15 cellular contexts compared by ENCODE assay signal in genomic region chr6:24255676-24256075, GRCh38.
DNase-seq lines count a peak whose midpoint lies in the region; ATAC-seq and TF ChIP-seq lines count a peak whose summit lies in the region.
"Had no signal": no experiment of that assay in that cellular context is flagged by ENCODE, and none has a peak within 500 bp of the region (broad histone marks: within the 10 kb centered on the region; RNA-seq: fewer than 3 reads in every experiment).

No MANE protein-coding gene starts in this region.

- no peaks in the 10 kb centered on the region for H3K4me1 ChIP-seq in heart left ventricle
- H3K4me1 ChIP-seq: left lung, testis had no signal

- H3K9me3 ChIP-seq in heart left ventricle, result peaks cover 0 to 17% (median 2%) of the 10 kb centered on the region in 12 donors
- H3K9me3 ChIP-seq: testis had no signal

- DNase-seq in nephron progenitor cell (no peak), heart left ventricle (no peak), NCI-H82 treated with DMSO at 0.1 percent for 48 hours (lab: John Stamatoyannopoulos, UW; ENCODE audit: unreplicated experiment) (no peak)
- no peak for DNase-seq in activated naive CD4-positive, alpha-beta T cell treated with anti-CD3 and anti-CD28 coated beads, Interleukin-2, amount 10 ng/mL, durations not matched to agents 7 days and 5 days
- DNase-seq: activated effector memory CD4-positive, alpha-beta T cell treated with anti-CD3 and anti-CD28 coated beads, Interleukin-2, amount 50 U/mL, for 16 hours; foreskin fibroblast; left lung; NCI-H146; stimulated activated CD4-positive, alpha-beta T cell treated with anti-CD3 and anti-CD28 coated beads, Interleukin-2, amount 100 ng/mL, for 24 hours; testis had no signal

- peak; percentile 99 for ATAC-seq in GM18508 (IDR thresholded peaks at IDR 0.05; ENCODE audit: insufficient read depth, unreplicated experiment)
- peak; percentile 93 for ATAC-seq in GM19438 (IDR thresholded peaks at IDR 0.05; ENCODE audit: low read depth, unreplicated experiment)
- ATAC-seq in HG02870 (IDR thresholded peaks at IDR 0.05; ENCODE audit: unreplicated experiment), result peak; percentile 95
- peak; percentile 87 for ATAC-seq in HG03521 (IDR thresholded peaks at IDR 0.05; ENCODE audit: unreplicated experiment)
- ATAC-seq in heart left ventricle, result no peak
- ATAC-seq: left lung had no signal

- peaks cover 5% of the 10 kb centered on the region for H3K36me3 Mint-ChIP-seq in nephron progenitor cell (ENCODE audit: low read depth)
- no peaks in the 10 kb centered on the region for H3K36me3 Mint-ChIP-seq in activated naive CD4-positive, alpha-beta T cell treated with anti-CD3 and anti-CD28 coated beads, Interleukin-2, amount 10 ng/mL, durations not matched to agents 7 days and 5 days
- H3K36me3 Mint-ChIP-seq: CD14-positive monocyte had no signal

- intact Hi-C loops in heart left ventricle (cut with DNase I), result no loop called here

- H3K27me3 ChIP-seq in heart left ventricle, result peaks cover 0 to 4% (median 0%) of the 10 kb centered on the region in 9 donors
- H3K27me3 ChIP-seq: left lung, testis had no signal

- H3K27ac Mint-ChIP-seq in nephron progenitor cell, result no peak overlapping the region
- no peak overlapping the region for H3K27ac Mint-ChIP-seq in activated naive CD4-positive, alpha-beta T cell treated with anti-CD3 and anti-CD28 coated beads, Interleukin-2, amount 10 ng/mL, durations not matched to agents 7 days and 5 days
- H3K27ac Mint-ChIP-seq: CD14-positive monocyte had no signal

- no peak for TF ChIP-seq CTCF in nephron progenitor cell (IDR thresholded peaks at IDR 0.05)
- no peak for TF ChIP-seq CTCF in heart left ventricle (IDR thresholded peaks at IDR 0.05)

- H3K4me3 Mint-ChIP-seq in nephron progenitor cell, result no peak overlapping the region
- H3K4me3 Mint-ChIP-seq in activated naive CD4-positive, alpha-beta T cell treated with anti-CD3 and anti-CD28 coated beads, Interleukin-2, amount 10 ng/mL, durations not matched to agents 7 days and 5 days, result no peak overlapping the region
- H3K4me3 Mint-ChIP-seq: CD14-positive monocyte had no signal

- 75 to 89% (median 81%) methylated on average over 1 of the region's 1 CpG for WGBS in heart left ventricle, 4 donors

- peaks cover 8% of the 10 kb centered on the region for H3K4me1 Mint-ChIP-seq in nephron progenitor cell
- no peaks in the 10 kb centered on the region for H3K4me1 Mint-ChIP-seq in activated naive CD4-positive, alpha-beta T cell treated with anti-CD3 and anti-CD28 coated beads, Interleukin-2, amount 10 ng/mL, durations not matched to agents 7 days and 5 days
- H3K4me1 Mint-ChIP-seq: CD14-positive monocyte had no signal

- peaks cover 22% of the 10 kb centered on the region for H3K9me3 Mint-ChIP-seq in nephron progenitor cell
- H3K9me3 Mint-ChIP-seq in activated naive CD4-positive, alpha-beta T cell treated with anti-CD3 and anti-CD28 coated beads, Interleukin-2, amount 10 ng/mL, durations not matched to agents 7 days and 5 days, result no peaks in the 10 kb centered on the region

- no peaks in the 10 kb centered on the region for H3K36me3 ChIP-seq in heart left ventricle
- H3K36me3 ChIP-seq: left lung had no signal

- no peak for TF ChIP-seq POLR2A in heart left ventricle (IDR thresholded peaks at IDR 0.05)

- H3K4me3 ChIP-seq in heart left ventricle, result no peak overlapping the region
- H3K4me3 ChIP-seq: left lung, testis had no signal

- H3K27ac ChIP-seq in heart left ventricle, result no peak overlapping the region
- H3K27ac ChIP-seq: left lung, testis had no signal

- CTCF ChIA-PET in activated naive CD4-positive, alpha-beta T cell treated with anti-CD3 and anti-CD28 coated beads, Interleukin-2, amount 10 ng/mL, durations not matched to agents 7 days and 5 days (lab: Charles Lee), result interaction anchor here (0.7 kb wide), 1 partner anchor 17 kb away, joined by 3 read pairs; no protein-coding TSS in a partner anchor

- H3K27me3 Mint-ChIP-seq in nephron progenitor cell (ENCODE audit: low read depth, poor library complexity), result peaks cover 7% of the 10 kb centered on the region
- peaks cover 9% of the 10 kb centered on the region for H3K27me3 Mint-ChIP-seq in activated naive CD4-positive, alpha-beta T cell treated with anti-CD3 and anti-CD28 coated beads, Interleukin-2, amount 10 ng/mL, durations not matched to agents 7 days and 5 days

Comparison
In these comparisons a context has a peak if more than half of its experiments do, and no peak if none do; other contexts are left out.
1. ATAC-seq: peak in GM18508 (single experiment), GM19438 (single experiment), HG02870 (single experiment) and HG03521 (single experiment); none in heart left ventricle (0 of 4).